Comparison of ENCODE assay signal across 15 cellular contexts in genomic region chr5:59599729-59600128, GRCh38.
DNase-seq lines count a peak whose midpoint lies in the region; ATAC-seq and TF ChIP-seq lines count a peak whose summit lies in the region.
"Had no signal": no experiment of that assay in that cellular context is flagged by ENCODE, and none has a peak within 500 bp of the region (broad histone marks: within the 10 kb centered on the region; RNA-seq: fewer than 3 reads in every experiment).

No MANE protein-coding gene starts in this region.

- H3K9me3 Mint-ChIP-seq in stimulated activated memory B cell treated with anti-CD40 and anti-IgM and Interleukin-4, amounts not matched to agents 10 μg/mL and 1 μg/mL and 100 μg/mL, for 72 hours = no peaks in the 10 kb centered on the region
- no peaks in the 10 kb centered on the region for H3K9me3 Mint-ChIP-seq in activated naive CD4-positive, alpha-beta T cell treated with anti-CD3 and anti-CD28 coated beads for 36 hours
- H3K9me3 Mint-ChIP-seq: CD4-positive, alpha-beta T cell had no signal

- H3K27ac Mint-ChIP-seq in stimulated activated memory B cell treated with anti-CD40 and anti-IgM and Interleukin-4, amounts not matched to agents 10 μg/mL and 1 μg/mL and 100 μg/mL, for 72 hours = peak overlapping the region; percentile 37
- no peak overlapping the region for H3K27ac Mint-ChIP-seq in activated naive CD4-positive, alpha-beta T cell treated with anti-CD3 and anti-CD28 coated beads for 36 hours
- H3K27ac Mint-ChIP-seq: B cell; CD4-positive, alpha-beta T cell had no signal

- H3K4me1 ChIP-seq in PC-9 (replicated peaks; ENCODE audit: insufficient read depth) = peaks cover 12% of the 10 kb centered on the region

- H3K9me2 ChIP-seq in PC-9 (ENCODE audit: insufficient read depth) = no peaks in the 10 kb centered on the region

- H3F3A ChIP-seq in PC-9 (ENCODE audit: insufficient read depth, low read depth) = no peaks in the 10 kb centered on the region

- no peak overlapping the region for H3K4me3 ChIP-seq in PC-9

- CTCF ChIA-PET in activated naive CD4-positive, alpha-beta T cell treated with anti-CD3 and anti-CD28 coated beads for 36 hours (lab: Charles Lee) = interaction anchor here (0.6 kb wide), 1 partner anchor 66 kb away, joined by 3 read pairs; no protein-coding TSS in a partner anchor
- CTCF ChIA-PET in PC-9 (lab: Charles Lee) = no interaction called here

- POLR2A ChIA-PET in PC-9 (lab: Charles Lee; ENCODE audit: unreplicated experiment) = no interaction called here

- no peak overlapping the region for H2AFZ ChIP-seq in PC-9

- H3K4me2 ChIP-seq in PC-9 = no peak overlapping the region

- H3K27me3 ChIP-seq in PC-9 (ENCODE audit: insufficient read depth, low read depth) = no peaks in the 10 kb centered on the region

- no peaks in the 10 kb centered on the region; the same call in 1 of the 2 replicates for H3K9me3 ChIP-seq in PC-9 (ENCODE audit: insufficient read depth, low read depth)

- H4K20me1 ChIP-seq in PC-9 (ENCODE audit: insufficient read depth) = no peaks in the 10 kb centered on the region

- H3K79me2 ChIP-seq in PC-9 (ENCODE audit: low read depth) = 0 out of 2 replicates have a peak, but pooled peaks cover 3% of the 10 kb centered on the region

- ATAC-seq in stimulated activated memory B cell treated with anti-CD40 and anti-IgM and Interleukin-4, amounts not matched to agents 10 μg/mL and 1 μg/mL and 100 μg/mL, for 72 hours = no peak
- ATAC-seq: HCT116 had no signal

- peak; percentile 8 for DNase-seq in NCI-H2107 treated with DMSO at 0.1 percent for 48 hours (lab: John Stamatoyannopoulos, UW; ENCODE audit: unreplicated experiment)
- DNase-seq in NCI-H2107 (lab: John Stamatoyannopoulos, UW) = no peak
- peak; percentile 97 for DNase-seq in NCI-H446 treated with DMSO at 0.1 percent for 48 hours (lab: John Stamatoyannopoulos, UW)
- no peak for DNase-seq in activated naive CD4-positive, alpha-beta T cell treated with anti-CD3 and anti-CD28 coated beads for 36 hours
- no peak for DNase-seq in PC-9
- DNase-seq: 8988T; ACHN; CD4-positive, alpha-beta T cell; DND-41; GF-D8 had no signal

- H3K4me1 Mint-ChIP-seq in stimulated activated memory B cell treated with anti-CD40 and anti-IgM and Interleukin-4, amounts not matched to agents 10 μg/mL and 1 μg/mL and 100 μg/mL, for 72 hours = peaks cover 39% of the 10 kb centered on the region
- H3K4me1 Mint-ChIP-seq in activated naive CD4-positive, alpha-beta T cell treated with anti-CD3 and anti-CD28 coated beads for 36 hours (ENCODE audit: low read depth) = no peaks in the 10 kb centered on the region

- no peak overlapping the region for H3K4me3 Mint-ChIP-seq in stimulated activated memory B cell treated with anti-CD40 and anti-IgM and Interleukin-4, amounts not matched to agents 10 μg/mL and 1 μg/mL and 100 μg/mL, for 72 hours
- H3K4me3 Mint-ChIP-seq in activated naive CD4-positive, alpha-beta T cell treated with anti-CD3 and anti-CD28 coated beads for 36 hours = no peak overlapping the region
- H3K4me3 Mint-ChIP-seq: B cell; CD4-positive, alpha-beta T cell had no signal

- H3K36me3 Mint-ChIP-seq in stimulated activated memory B cell treated with anti-CD40 and anti-IgM and Interleukin-4, amounts not matched to agents 10 μg/mL and 1 μg/mL and 100 μg/mL, for 72 hours = no peaks in the 10 kb centered on the region
- H3K36me3 Mint-ChIP-seq in activated naive CD4-positive, alpha-beta T cell treated with anti-CD3 and anti-CD28 coated beads for 36 hours (ENCODE audit: low read depth) = no peaks in the 10 kb centered on the region

- H3K36me3 ChIP-seq in PC-9 (ENCODE audit: low read depth) = no peaks in the 10 kb centered on the region

- TF ChIP-seq CTCF in PC-9 (conservative IDR thresholded peaks at IDR 0.05) = no peak

- BruUV-seq in PC-9 (replicated peaks; lab: Mats Ljungman, UMichigan) = no TSS peak

- intact Hi-C loops in activated naive CD4-positive, alpha-beta T cell treated with anti-CD3 and anti-CD28 coated beads for 36 hours (cut with micrococcal nuclease) = loop anchor here (10.0 kb wide), 1 partner anchor 195 kb away; no protein-coding TSS in a partner anchor
- intact Hi-C loops in PC-9 (cut with micrococcal nuclease; ENCODE audit: unreplicated experiment) = no loop called here

- H3K27ac ChIP-seq in cingulate gyrus (ENCODE audit: low read depth, low read length) (peak overlapping the region; percentile 21), PC-9 (no peak overlapping the region)
- H3K27ac ChIP-seq: HL-60 had no signal

- H3K27me3 Mint-ChIP-seq in stimulated activated memory B cell treated with anti-CD40 and anti-IgM and Interleukin-4, amounts not matched to agents 10 μg/mL and 1 μg/mL and 100 μg/mL, for 72 hours = no peaks in the 10 kb centered on the region
- H3K27me3 Mint-ChIP-seq in activated naive CD4-positive, alpha-beta T cell treated with anti-CD3 and anti-CD28 coated beads for 36 hours (ENCODE audit: low read depth) = peaks cover 10% of the 10 kb centered on the region
- H3K27me3 Mint-ChIP-seq: B cell; CD4-positive, alpha-beta T cell had no signal

Comparison
In these comparisons a context has a peak if more than half of its experiments do, and no peak if none do; other contexts are left out.
1. DNase-seq: peak in NCI-H2107 treated with DMSO at 0.1 percent for 48 hours (single experiment) and NCI-H446 treated with DMSO at 0.1 percent for 48 hours (single experiment); none in NCI-H2107 (single experiment), activated naive CD4-positive, alpha-beta T cell treated with anti-CD3 and anti-CD28 coated beads for 36 hours (single experiment) and PC-9 (0 of 2).